In the genomic region with DNA sequence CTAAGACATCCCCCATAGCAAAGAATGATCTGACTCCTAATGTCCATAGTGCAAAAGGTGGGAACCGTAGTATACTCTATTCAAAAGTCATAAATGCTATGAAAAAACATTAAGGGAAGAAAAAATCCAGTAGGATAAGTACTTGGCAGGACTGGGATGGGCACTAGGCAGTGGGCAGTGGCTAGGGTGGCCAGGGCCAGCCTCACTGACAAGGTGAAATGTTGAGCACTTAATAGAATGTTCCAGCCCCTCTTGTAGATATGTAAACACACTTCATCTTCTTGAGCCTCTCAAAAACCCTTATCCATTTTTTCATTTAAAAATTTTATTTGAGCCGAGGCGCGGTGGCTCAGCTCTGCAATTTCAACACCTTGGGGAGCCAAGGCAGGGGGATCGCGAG, we compare ENCODE assay signal across 1 cellular context.
TF ChIP-seq lines count a peak whose summit lies in the region.

No MANE protein-coding gene starts in this region.

TF ChIP-seq in K562, 482 proteins besides CTCF, POLR2A, EP300 and RAD21:
- TF ChIP-seq ASH1L (IDR thresholded peaks at IDR 0.05; ENCODE audit: borderline replicate concordance, low read depth, partially characterized antibody) (no peak), ZNF121 (CRISPR knock-in tag; conservative IDR thresholded peaks at IDR 0.05) (0 out of 2 replicates have a peak, but pooled peaks have one; percentile 41)
